ENCODE assay signal across 39 cellular contexts in the genomic region with DNA sequence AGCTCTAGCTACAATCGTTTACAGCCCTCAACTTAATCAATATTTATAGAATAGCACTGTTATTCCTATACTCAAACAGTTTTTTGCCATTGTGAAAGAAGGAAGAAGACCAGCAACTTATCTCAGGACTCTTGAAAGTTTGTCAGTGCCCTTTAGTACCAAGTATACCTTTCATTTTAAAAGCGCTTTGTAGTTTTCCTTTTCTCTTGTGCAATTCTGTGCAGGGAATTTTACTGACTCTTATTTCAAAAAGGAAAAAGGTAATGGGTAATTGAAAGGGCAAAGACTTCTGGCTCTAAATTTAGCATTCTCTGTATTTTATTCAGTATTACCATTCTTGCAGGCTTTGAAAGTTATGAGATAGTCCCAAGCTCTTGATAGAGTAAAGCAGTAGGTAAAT. TPM values are rescaled to one million over a fixed set of nuclear protein-coding genes. Genes with fewer than 3 reads are reported as not detected.
"Had no signal": no experiment of that assay in that cellular context is flagged by ENCODE, and none has a peak within 500 bp of the region (broad histone marks: within the 10 kb centered on the region; RNA-seq: fewer than 3 reads in every experiment).

No MANE protein-coding gene starts in this region.

- H3K4me1 ChIP-seq: ascending aorta had no signal

- H3K27ac Mint-ChIP-seq: activated B cell treated with CpG ODN at 0.5 μM for 24 hours; activated CD4-positive, alpha-beta memory T cell treated with anti-CD3 and anti-CD28 coated beads, Interleukin-2, amount 10 ng/mL, durations not matched to agents 7 days and 5 days; activated CD4-positive, alpha-beta T cell treated with anti-CD3 and anti-CD28 coated beads, Interleukin-2, amount 10 ng/mL, durations not matched to agents 24 days and 14 days; activated CD8-positive, alpha-beta memory T cell treated with anti-CD3 and anti-CD28 coated beads, Interleukin-2, amount 10 ng/mL, durations not matched to agents 7 days and 5 days; activated CD8-positive, alpha-beta T cell treated with anti-CD3 and anti-CD28 coated beads, Interleukin-2, amount 10 ng/mL, durations not matched to agents 7 days and 5 days; activated naive CD4-positive, alpha-beta T cell treated with anti-CD3 and anti-CD28 coated beads, Interleukin-2, amount 10 ng/mL, durations not matched to agents 7 days and 5 days; activated naive CD4-positive, alpha-beta T cell treated with anti-CD3 and anti-CD28 coated beads, Interleukin-2, amount 50 U/mL, for 24 hours; activated naive CD8-positive, alpha-beta T cell; activated naive CD8-positive, alpha-beta T cell treated with anti-CD3 and anti-CD28 coated beads, Interleukin-2, amount 10 ng/mL, durations not matched to agents 7 days and 5 days; activated naive CD8-positive, alpha-beta T cell treated with anti-CD3 and anti-CD28 coated beads, Interleukin-2, amount 50 U/mL, for 24 hours; activated T-cell treated with anti-CD3 and anti-CD28 coated beads, Interleukin-2, amount 50 U/mL, for 24 hours; activated T-helper 2 cell treated with anti-CD3 and anti-CD28 coated beads, Interferon-gamma antibody, Interleukin-2, Interleukin-4, amounts not matched to agents 10 μg/mL and 5 μg/mL and 100 μg/mL, durations not matched to agents 14 hours and 24 hours and 36 hours; brain; T-helper 1 cell treated with Interleukin-12 subunit alpha and Interleukin-12 subunit beta and Interleukin-4 antibody, amounts not matched to agents 30 μg/mL and 1 μg/mL, for 36 hours; T-helper 2 cell treated with Interferon-gamma antibody and Interleukin-4, amounts not matched to agents 5 μg/mL and 100 μg/mL, for 36 hours had no signal

- H3K27me3 ChIP-seq: ascending aorta, cardiac muscle cell had no signal

- H3K9me3 ChIP-seq: ascending aorta had no signal

- DNase-seq: activated B cell treated with CpG ODN at 0.5 μM for 24 hours; activated CD4-positive, alpha-beta memory T cell treated with anti-CD3 and anti-CD28 coated beads, Interleukin-2, amount 10 ng/mL, durations not matched to agents 7 days and 5 days; activated CD4-positive, alpha-beta T cell treated with anti-CD3 and anti-CD28 coated beads for 4 hours; activated CD4-positive, alpha-beta T cell treated with anti-CD3 and anti-CD28 coated beads, Interleukin-2, amount 10 ng/mL, durations not matched to agents 24 days and 14 days; activated CD4-positive, alpha-beta T cell treated with anti-CD3 and anti-CD28 coated beads, Interleukin-2, amount 50 U/mL, for 1 hour; activated CD4-positive, alpha-beta T cell treated with anti-CD3 and anti-CD28 coated beads, Interleukin-2, amount 50 U/mL, for 4 hours; activated CD4-positive, CD25-positive, alpha-beta regulatory T cell treated with anti-CD3 and anti-CD28 coated beads, Interleukin-2, amount 50 U/mL, for 72 hours; activated CD8-positive, alpha-beta memory T cell treated with anti-CD3 and anti-CD28 coated beads for 24 hours; activated CD8-positive, alpha-beta memory T cell treated with anti-CD3 and anti-CD28 coated beads, Interleukin-2, amount 10 ng/mL, durations not matched to agents 7 days and 5 days; activated CD8-positive, alpha-beta memory T cell treated with anti-CD3 and anti-CD28 coated beads, Interleukin-2, amount 50 U/mL, for 48 hours; activated CD8-positive, alpha-beta T cell treated with anti-CD3 and anti-CD28 coated beads, Interleukin-2, amount 10 ng/mL, durations not matched to agents 7 days and 5 days; activated effector memory CD4-positive, alpha-beta T cell treated with Interleukin-2 at 50 U/mL for 16 hours; activated gamma-delta T cell; activated naive CD4-positive, alpha-beta T cell treated with anti-CD3 and anti-CD28 coated beads, Interleukin-2, amount 10 ng/mL, durations not matched to agents 7 days and 5 days; activated naive CD4-positive, alpha-beta T cell treated with Interleukin-2 at 50 U/mL for 16 hours; activated naive CD8-positive, alpha-beta T cell treated with anti-CD3 and anti-CD28 coated beads, Interleukin-2, amount 10 ng/mL, durations not matched to agents 7 days and 5 days; activated naive CD8-positive, alpha-beta T cell treated with anti-CD3 and anti-CD28 coated beads, Interleukin-2, amount 50 U/mL, for 24 hours; activated T-cell treated with anti-CD3 and anti-CD28 coated beads, Interleukin-2, amount 50 U/mL, for 24 hours; activated T-cell treated with anti-CD3 and anti-CD28 coated beads, Interleukin-2, amount 50 U/mL, for 48 hours; amygdala; anterior cingulate cortex; caudate nucleus; cerebellar nuclear complex; T-helper 2 cell; T-helper 9 cell had no signal

- H3K27me3 Mint-ChIP-seq: activated B cell treated with CpG ODN at 0.5 μM for 24 hours; activated CD4-positive, alpha-beta memory T cell treated with anti-CD3 and anti-CD28 coated beads, Interleukin-2, amount 10 ng/mL, durations not matched to agents 7 days and 5 days; activated CD4-positive, alpha-beta T cell treated with anti-CD3 and anti-CD28 coated beads, Interleukin-2, amount 10 ng/mL, durations not matched to agents 24 days and 14 days; activated CD8-positive, alpha-beta memory T cell treated with anti-CD3 and anti-CD28 coated beads, Interleukin-2, amount 10 ng/mL, durations not matched to agents 7 days and 5 days; activated naive CD4-positive, alpha-beta T cell treated with anti-CD3 and anti-CD28 coated beads, Interleukin-2, amount 50 U/mL, for 24 hours; activated naive CD8-positive, alpha-beta T cell treated with anti-CD3 and anti-CD28 coated beads, Interleukin-2, amount 10 ng/mL, durations not matched to agents 7 days and 5 days; activated naive CD8-positive, alpha-beta T cell treated with anti-CD3 and anti-CD28 coated beads, Interleukin-2, amount 50 U/mL, for 24 hours; activated T-cell treated with anti-CD3 and anti-CD28 coated beads, Interleukin-2, amount 50 U/mL, for 24 hours; brain; central memory CD8-positive, alpha-beta T cell had no signal

- H3K36me3 Mint-ChIP-seq: activated CD8-positive, alpha-beta memory T cell treated with anti-CD3 and anti-CD28 coated beads, Interleukin-2, amount 10 ng/mL, durations not matched to agents 7 days and 5 days; activated naive CD4-positive, alpha-beta T cell treated with anti-CD3 and anti-CD28 coated beads, Interleukin-2, amount 10 ng/mL, durations not matched to agents 7 days and 5 days; activated naive CD4-positive, alpha-beta T cell treated with anti-CD3 and anti-CD28 coated beads, Interleukin-2, amount 50 U/mL, for 24 hours; activated naive CD8-positive, alpha-beta T cell; activated naive CD8-positive, alpha-beta T cell treated with anti-CD3 and anti-CD28 coated beads, Interleukin-2, amount 10 ng/mL, durations not matched to agents 7 days and 5 days; brain had no signal

- H3K36me3 ChIP-seq: ascending aorta, cardiac muscle cell had no signal

- H3K4me1 Mint-ChIP-seq: activated B cell treated with CpG ODN at 0.5 μM for 24 hours; activated CD4-positive, alpha-beta memory T cell treated with anti-CD3 and anti-CD28 coated beads, Interleukin-2, amount 10 ng/mL, durations not matched to agents 7 days and 5 days; activated CD4-positive, alpha-beta T cell treated with anti-CD3 and anti-CD28 coated beads, Interleukin-2, amount 10 ng/mL, durations not matched to agents 24 days and 14 days; activated CD8-positive, alpha-beta memory T cell treated with anti-CD3 and anti-CD28 coated beads, Interleukin-2, amount 10 ng/mL, durations not matched to agents 7 days and 5 days; activated naive CD4-positive, alpha-beta T cell treated with anti-CD3 and anti-CD28 coated beads, Interleukin-2, amount 10 ng/mL, durations not matched to agents 7 days and 5 days; activated naive CD4-positive, alpha-beta T cell treated with anti-CD3 and anti-CD28 coated beads, Interleukin-2, amount 50 U/mL, for 24 hours; activated naive CD8-positive, alpha-beta T cell treated with anti-CD3 and anti-CD28 coated beads, Interleukin-2, amount 10 ng/mL, durations not matched to agents 7 days and 5 days; activated naive CD8-positive, alpha-beta T cell treated with anti-CD3 and anti-CD28 coated beads, Interleukin-2, amount 50 U/mL, for 24 hours; brain; central memory CD8-positive, alpha-beta T cell had no signal

- H3K4me3 ChIP-seq: ascending aorta, cardiac muscle cell had no signal

- ATAC-seq: activated CD8-positive, alpha-beta memory T cell treated with anti-CD3 and anti-CD28 coated beads, Interleukin-2, amount 10 ng/mL, durations not matched to agents 7 days and 5 days; activated CD8-positive, alpha-beta T cell treated with anti-CD3 and anti-CD28 coated beads, Interleukin-2, amount 10 ng/mL, durations not matched to agents 7 days and 5 days; activated naive CD8-positive, alpha-beta T cell treated with anti-CD3 and anti-CD28 coated beads, Interleukin-2, amount 50 U/mL, for 24 hours had no signal

- H3K4me3 Mint-ChIP-seq: activated B cell treated with CpG ODN at 0.5 μM for 24 hours; activated CD4-positive, alpha-beta memory T cell treated with anti-CD3 and anti-CD28 coated beads, Interleukin-2, amount 10 ng/mL, durations not matched to agents 7 days and 5 days; activated CD4-positive, alpha-beta T cell treated with anti-CD3 and anti-CD28 coated beads, Interleukin-2, amount 10 ng/mL, durations not matched to agents 24 days and 14 days; activated CD8-positive, alpha-beta memory T cell treated with anti-CD3 and anti-CD28 coated beads, Interleukin-2, amount 10 ng/mL, durations not matched to agents 7 days and 5 days; activated CD8-positive, alpha-beta T cell treated with anti-CD3 and anti-CD28 coated beads, Interleukin-2, amount 10 ng/mL, durations not matched to agents 7 days and 5 days; activated naive CD4-positive, alpha-beta T cell treated with anti-CD3 and anti-CD28 coated beads, Interleukin-2, amount 10 ng/mL, durations not matched to agents 7 days and 5 days; activated naive CD4-positive, alpha-beta T cell treated with anti-CD3 and anti-CD28 coated beads, Interleukin-2, amount 50 U/mL, for 24 hours; activated naive CD8-positive, alpha-beta T cell; activated naive CD8-positive, alpha-beta T cell treated with anti-CD3 and anti-CD28 coated beads, Interleukin-2, amount 10 ng/mL, durations not matched to agents 7 days and 5 days; activated naive CD8-positive, alpha-beta T cell treated with anti-CD3 and anti-CD28 coated beads, Interleukin-2, amount 50 U/mL, for 24 hours; activated T-cell treated with anti-CD3 and anti-CD28 coated beads, Interleukin-2, amount 50 U/mL, for 24 hours; brain; central memory CD8-positive, alpha-beta T cell; T-helper 1 cell treated with Interleukin-12 subunit alpha and Interleukin-12 subunit beta and Interleukin-4 antibody, amounts not matched to agents 30 μg/mL and 1 μg/mL, for 36 hours; T-helper 2 cell treated with Interferon-gamma antibody and Interleukin-4, amounts not matched to agents 5 μg/mL and 100 μg/mL, for 36 hours had no signal

- FAIRE-seq: TTC549 had no signal

- H3K27ac ChIP-seq: ascending aorta, cardiac muscle cell, VCaP had no signal

- H3K9me3 Mint-ChIP-seq: activated B cell treated with CpG ODN at 0.5 μM for 24 hours; activated CD4-positive, alpha-beta memory T cell treated with anti-CD3 and anti-CD28 coated beads, Interleukin-2, amount 10 ng/mL, durations not matched to agents 7 days and 5 days; activated CD4-positive, alpha-beta T cell treated with anti-CD3 and anti-CD28 coated beads, Interleukin-2, amount 10 ng/mL, durations not matched to agents 24 days and 14 days; activated naive CD4-positive, alpha-beta T cell treated with anti-CD3 and anti-CD28 coated beads, Interleukin-2, amount 10 ng/mL, durations not matched to agents 7 days and 5 days; activated naive CD8-positive, alpha-beta T cell treated with anti-CD3 and anti-CD28 coated beads, Interleukin-2, amount 10 ng/mL, durations not matched to agents 7 days and 5 days; activated naive CD8-positive, alpha-beta T cell treated with anti-CD3 and anti-CD28 coated beads, Interleukin-2, amount 50 U/mL, for 24 hours; activated T-cell treated with anti-CD3 and anti-CD28 coated beads, Interleukin-2, amount 50 U/mL, for 24 hours; activated T-helper 2 cell treated with anti-CD3 and anti-CD28 coated beads, Interferon-gamma antibody, Interleukin-2, Interleukin-4, amounts not matched to agents 10 μg/mL and 5 μg/mL and 100 μg/mL, durations not matched to agents 14 hours and 24 hours and 36 hours; brain; T-helper 1 cell treated with Interleukin-12 subunit alpha and Interleukin-12 subunit beta and Interleukin-4 antibody, amounts not matched to agents 30 μg/mL and 1 μg/mL, for 36 hours; T-helper 2 cell treated with Interferon-gamma antibody and Interleukin-4, amounts not matched to agents 5 μg/mL and 100 μg/mL, for 36 hours had no signal

RNA-seq across cellular contexts. Expression of gene RHAG, which starts 16.8 kb away (rescaled TPM):
- total RNA-seq: activated B cell treated with CpG ODN at 0.5 μM for 24 hours; activated CD4-positive, alpha-beta memory T cell treated with anti-CD3 and anti-CD28 coated beads, Interleukin-2, amount 10 ng/mL, durations not matched to agents 7 days and 5 days; activated CD4-positive, alpha-beta T cell treated with anti-CD3 and anti-CD28 coated beads, Interleukin-2, amount 10 ng/mL, durations not matched to agents 24 days and 14 days; activated CD8-positive, alpha-beta memory T cell treated with anti-CD3 and anti-CD28 coated beads, Interleukin-2, amount 10 ng/mL, durations not matched to agents 7 days and 5 days; activated CD8-positive, alpha-beta T cell treated with anti-CD3 and anti-CD28 coated beads, Interleukin-2, amount 10 ng/mL, durations not matched to agents 7 days and 5 days; activated naive CD8-positive, alpha-beta T cell treated with anti-CD3 and anti-CD28 coated beads, Interleukin-2, amount 10 ng/mL, durations not matched to agents 7 days and 5 days; activated T-helper 2 cell treated with anti-CD3 and anti-CD28 coated beads, Interferon-gamma antibody, Interleukin-2, Interleukin-4, amounts not matched to agents 10 μg/mL and 5 μg/mL and 100 μg/mL, durations not matched to agents 14 hours and 24 hours and 36 hours; ascending aorta; bronchial epithelial cell; cardiac muscle cell; chondrocyte had no signal
- polyA plus RNA-seq: cardiac muscle cell had no signal

RNA-seq across cellular contexts. Expression of gene CRISP2, which starts 59.9 kb away (rescaled TPM):
- total RNA-seq: activated B cell treated with CpG ODN at 0.5 μM for 24 hours; activated CD4-positive, alpha-beta memory T cell treated with anti-CD3 and anti-CD28 coated beads, Interleukin-2, amount 10 ng/mL, durations not matched to agents 7 days and 5 days; activated CD4-positive, alpha-beta T cell treated with anti-CD3 and anti-CD28 coated beads, Interleukin-2, amount 10 ng/mL, durations not matched to agents 24 days and 14 days; activated CD8-positive, alpha-beta memory T cell treated with anti-CD3 and anti-CD28 coated beads, Interleukin-2, amount 10 ng/mL, durations not matched to agents 7 days and 5 days; activated CD8-positive, alpha-beta T cell treated with anti-CD3 and anti-CD28 coated beads, Interleukin-2, amount 10 ng/mL, durations not matched to agents 7 days and 5 days; activated naive CD8-positive, alpha-beta T cell treated with anti-CD3 and anti-CD28 coated beads, Interleukin-2, amount 10 ng/mL, durations not matched to agents 7 days and 5 days; activated T-helper 2 cell treated with anti-CD3 and anti-CD28 coated beads, Interferon-gamma antibody, Interleukin-2, Interleukin-4, amounts not matched to agents 10 μg/mL and 5 μg/mL and 100 μg/mL, durations not matched to agents 14 hours and 24 hours and 36 hours; ascending aorta; bronchial epithelial cell; cardiac muscle cell; chondrocyte had no signal
- polyA plus RNA-seq: adipose tissue, cardiac muscle cell had no signal
